In genomic region chr2:190312635-190313025, GRCh38 we compare ENCODE assay signal across 7 cellular contexts. TPM values are rescaled to one million over a fixed set of nuclear protein-coding genes. Genes with fewer than 3 reads are reported as not detected.
DNase-seq lines count a peak whose midpoint lies in the region; ATAC-seq, FAIRE-seq and TF ChIP-seq lines count a peak whose summit lies in the region.
"Not testable (repeated sequence)": the region's sequence is repeated elsewhere in the genome, so short reads cannot be mapped to it uniquely, and the experiment has no call there.

No MANE protein-coding gene starts in this region.

- H3K9ac ChIP-seq in trophoblast cell (ENCODE audit: low read length), result not testable (repeated sequence)

- not testable (repeated sequence) for H4K12ac ChIP-seq in trophoblast cell (ENCODE audit: low read depth, low read length)

- not testable (repeated sequence) for H3K18ac ChIP-seq in trophoblast cell (ENCODE audit: low read length)

- TF ChIP-seq CTCF in RWPE1 (conservative IDR thresholded peaks at IDR 0.05; ENCODE audit: low read depth); WERI-Rb-1 (IDR thresholded peaks at IDR 0.05; ENCODE audit: low read depth, low read length); bronchial epithelial cell (IDR thresholded peaks at IDR 0.05; ENCODE audit: insufficient read depth, low read length, severe bottlenecking); foreskin keratinocyte (conservative IDR thresholded peaks at IDR 0.05); left lung (IDR thresholded peaks at IDR 0.05): not testable (repeated sequence)

- DNase-seq in DMS53 (lab: John Stamatoyannopoulos, UW), result peak; percentile 13
- not testable (repeated sequence) for DNase-seq in RWPE1 (ENCODE audit: low spot score); foreskin keratinocyte; left lung
- peak; percentile 12 for DNase-seq in WERI-Rb-1
- peak; percentile 34 for DNase-seq in bronchial epithelial cell (ENCODE audit: low read depth)
- DNase-seq in trophoblast cell, result peak; percentile 33 to 59

- not testable (repeated sequence) for FAIRE-seq in bronchial epithelial cell (lab: Jason Lieb, UNC)

- H3K4me2 ChIP-seq in trophoblast cell (ENCODE audit: low read length), result not testable (repeated sequence)

- not testable (repeated sequence) for H4K8ac ChIP-seq in trophoblast cell (ENCODE audit: low read depth, low read length)

- no CpG with 5 or more reads among the region's 5 CpGs for WGBS in trophoblast cell (ENCODE audit: extremely low coverage, insufficient coverage, insufficient read length)

- CTCF ChIA-PET in RWPE1 (lab: Yijun Ruan, JAX), result interaction anchor here (0.6 kb wide), 1 partner anchor 223 kb away, joined by 4 read pairs; no protein-coding TSS in a partner anchor

- intact Hi-C loops in left lung (cut with DNase I), result not testable (repeated sequence)

- POLR2A ChIA-PET in RWPE1 (lab: Yijun Ruan, JAX; ENCODE audit: low non-redundant PET), result not testable (repeated sequence)

- H3K23ac ChIP-seq in trophoblast cell (ENCODE audit: low read length), result not testable (repeated sequence)

- not testable (repeated sequence) for H3K4ac ChIP-seq in trophoblast cell (ENCODE audit: low read depth, low read length)

- H3K9me3 ChIP-seq in WERI-Rb-1 (ENCODE audit: severe bottlenecking); left lung; trophoblast cell (ENCODE audit: insufficient read depth, low read depth, low read length): not testable (repeated sequence)

- H4K91ac ChIP-seq in trophoblast cell (ENCODE audit: low read depth, low read length), result not testable (repeated sequence)

- H3K4me3 ChIP-seq in WERI-Rb-1 (ENCODE audit: low read depth, low read length); bronchial epithelial cell (ENCODE audit: low read depth, low read length); left lung; trophoblast cell (ENCODE audit: low read depth, low read length): not testable (repeated sequence)

- not testable (repeated sequence) for H3K4me1 ChIP-seq in foreskin keratinocyte; trophoblast cell (ENCODE audit: control insufficient read depth in 1 of 2, insufficient read depth in 2 of 2, low read length in 2 of 2)
- peaks cover 0 to 16% of the 10 kb centered on the region in 2 donors for H3K4me1 ChIP-seq in left lung

- not testable (repeated sequence) for H2AK5ac ChIP-seq in trophoblast cell (ENCODE audit: low read length)

- H2BK120ac ChIP-seq in trophoblast cell (ENCODE audit: insufficient read depth, low read length, poor library complexity), result not testable (repeated sequence)

- H3K36me3 ChIP-seq in WERI-Rb-1 (peaks cover 13% of the 10 kb centered on the region), left lung (peaks cover 5 to 14% of the 10 kb centered on the region in 2 donors)
- not testable (repeated sequence) for H3K36me3 ChIP-seq in bronchial epithelial cell (ENCODE audit: control insufficient read depth, insufficient read depth, low read length); trophoblast cell (ENCODE audit: control insufficient read depth in 1 of 2, insufficient read depth in 2 of 2, low read length in 2 of 2)

- H3K14ac ChIP-seq in trophoblast cell (ENCODE audit: low read length), result not testable (repeated sequence)

- H3K79me2 ChIP-seq in trophoblast cell (ENCODE audit: control insufficient read depth, insufficient read depth, low read length, poor library complexity), result not testable (repeated sequence)

- H2AFZ ChIP-seq in trophoblast cell (ENCODE audit: insufficient read depth, low read length, poor library complexity), result not testable (repeated sequence)

- H2BK12ac ChIP-seq in trophoblast cell (ENCODE audit: low read length), result not testable (repeated sequence)

- peak; percentile 68 for ATAC-seq in foreskin keratinocyte
- ATAC-seq in left lung, result peak; percentile 66

- H3K79me1 ChIP-seq in trophoblast cell (ENCODE audit: low read length), result not testable (repeated sequence)

- not testable (repeated sequence) for H2BK5ac ChIP-seq in trophoblast cell (ENCODE audit: low read depth, low read length, poor library complexity)

- H3K27ac ChIP-seq in RWPE1, result peak overlapping the region; percentile 45; the same call in 1 of the 2 replicates
- H3K27ac ChIP-seq in WERI-Rb-1; foreskin keratinocyte; left lung; trophoblast cell (ENCODE audit: low read depth, low read length): not testable (repeated sequence)

- H3K27me3 ChIP-seq in WERI-Rb-1 (ENCODE audit: insufficient read depth, low read depth, severe bottlenecking); bronchial epithelial cell (ENCODE audit: control insufficient read depth, insufficient read depth, low read length); foreskin keratinocyte; left lung; trophoblast cell (ENCODE audit: insufficient read depth, low read length): not testable (repeated sequence)

RNA-seq across cellular contexts. Expression of gene HIBCH, which starts 7.0 kb away (rescaled TPM):
- total RNA-seq in bronchial epithelial cell (4.7 and 9.3 TPM in 2 replicates), foreskin keratinocyte (15.9 and 16.8 TPM in 2 replicates), left lung (10 to 100 TPM; 31.8 to 32.9 TPM)
- polyA plus RNA-seq in foreskin keratinocyte, result 13.6 and 14.2 TPM in 2 replicates
- polyA plus RNA-seq in trophoblast cell (2013), result 12.8 and 12.9 TPM in 2 replicates

RNA-seq across cellular contexts. Expression of gene INPP1, which starts 30.8 kb away (rescaled TPM):
- total RNA-seq in bronchial epithelial cell (7.9 and 11.3 TPM in 2 replicates), foreskin keratinocyte (8.3 and 10.3 TPM in 2 replicates), left lung (10 to 100 TPM; 21.0 to 25.0 TPM)
- 8.6 and 10.8 TPM in 2 replicates for polyA plus RNA-seq in foreskin keratinocyte
- 4.0 and 4.1 TPM in 2 replicates for polyA plus RNA-seq in trophoblast cell (2013)
